In the genomic region with DNA sequence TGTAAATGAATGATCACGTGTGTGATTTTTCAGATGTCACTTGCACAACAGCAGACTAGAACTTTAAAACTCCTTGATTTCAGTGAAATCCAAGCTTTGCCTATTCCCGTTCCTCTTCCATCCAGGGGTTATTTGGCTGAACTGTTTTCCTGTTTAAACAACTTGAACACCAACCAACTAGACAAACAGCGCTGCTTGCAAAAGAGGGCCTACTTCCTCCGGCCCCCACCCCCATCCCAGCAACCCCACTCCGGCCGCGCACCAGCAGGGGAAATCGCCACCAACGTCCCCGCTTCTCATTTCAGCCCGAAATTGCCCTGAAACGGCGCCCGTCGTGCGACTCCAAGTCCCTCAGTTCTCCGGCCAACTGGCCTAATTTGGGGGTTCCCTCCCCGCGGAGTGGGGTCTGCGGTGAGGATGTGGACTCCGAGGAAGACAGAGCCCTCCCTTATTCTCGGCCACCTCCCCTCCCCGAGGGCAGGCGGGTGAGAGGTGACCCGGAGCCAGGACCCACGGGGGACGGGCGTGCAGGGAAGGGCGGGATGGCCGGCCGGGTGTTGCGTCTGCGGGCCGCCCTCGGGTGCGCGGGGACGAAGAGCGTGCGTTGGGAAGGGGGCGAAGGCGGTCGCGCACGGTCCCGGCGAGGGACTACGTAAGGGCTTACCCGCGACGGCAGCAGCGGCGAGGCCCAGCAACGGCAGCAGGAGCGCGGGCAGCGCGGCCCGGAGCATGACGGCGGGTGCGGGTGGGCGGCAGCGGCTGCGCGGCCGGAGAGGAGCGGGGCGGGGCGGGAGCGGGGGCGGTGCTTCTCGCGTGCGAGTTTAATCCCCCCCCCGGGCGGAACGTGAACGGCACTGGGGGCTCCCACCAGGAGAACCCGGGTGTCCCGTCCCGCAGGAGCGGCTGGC, we compare ENCODE assay signal across 8 cellular contexts. TPM values are rescaled to one million over a fixed set of nuclear protein-coding genes. Genes with fewer than 3 reads are reported as not detected.
A peak's percentile ranks its signal among the peaks of the same experiment; 100 is the strongest.
DNase-seq lines count a peak whose midpoint lies in the region; ATAC-seq and TF ChIP-seq lines count a peak whose summit lies in the region.

A gene with protein sequence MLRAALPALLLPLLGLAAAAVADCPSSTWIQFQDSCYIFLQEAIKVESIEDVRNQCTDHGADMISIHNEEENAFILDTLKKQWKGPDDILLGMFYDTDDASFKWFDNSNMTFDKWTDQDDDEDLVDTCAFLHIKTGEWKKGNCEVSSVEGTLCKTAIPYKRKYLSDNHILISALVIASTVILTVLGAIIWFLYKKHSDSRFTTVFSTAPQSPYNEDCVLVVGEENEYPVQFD (minus strand): TSS at position 741 of the 908 bp plus-strand sequence. CDS start 10 bp downstream, at position 731.

- H3K27me3 ChIP-seq in MG63 (no peaks in the 10 kb centered on the region), mononuclear cell (ENCODE audit: insufficient read depth, low read length) (peaks cover 3% of the 10 kb centered on the region)

- no peak for TF ChIP-seq CTCF in epithelial cell of esophagus (IDR thresholded peaks at IDR 0.05; ENCODE audit: insufficient read depth, low read depth, low read length, missing control alignments)

- DNase-seq in MG63 (peak; percentile 83), epithelial cell of esophagus (ENCODE audit: low read depth) (peak; percentile 41), cerebellar cortex (ENCODE audit: low spot score) (no peak)
- DNase-seq in activated CD8-positive, alpha-beta memory T cell treated with anti-CD3 and anti-CD28 coated beads for 24 hours, result peak; percentile 69
- DNase-seq in stimulated activated effector memory CD8-positive, alpha-beta T cell treated with anti-CD3 and anti-CD28 coated beads, Interleukin-12 subunit alpha, Interleukin-12 subunit beta, amount 100 ng/mL, for 72 hours (ENCODE audit: low spot score in 2 of 2), result peak; percentile 5 to 54

- peak within 1 kb of the TSS; percentile 79 for H3K4me3 ChIP-seq in MG63
- peak within 1 kb of the TSS; percentile 49 for H3K4me3 ChIP-seq in epithelial cell of esophagus (ENCODE audit: low read length)
- peak within 1 kb of the TSS; percentile 75 for H3K4me3 ChIP-seq in mononuclear cell (ENCODE audit: low read length)

- H3K4me1 Mint-ChIP-seq in stimulated activated effector memory CD8-positive, alpha-beta T cell treated with anti-CD3 and anti-CD28 coated beads, Interleukin-12 subunit alpha, Interleukin-12 subunit beta, amount 100 ng/mL, for 72 hours, result peaks cover 6% of the 10 kb centered on the region

- no peaks in the 10 kb centered on the region for H3K36me3 Mint-ChIP-seq in stimulated activated effector memory CD8-positive, alpha-beta T cell treated with anti-CD3 and anti-CD28 coated beads, Interleukin-12 subunit alpha, Interleukin-12 subunit beta, amount 100 ng/mL, for 72 hours

- peaks cover 9% of the 10 kb centered on the region; the same call in 1 of the 2 replicates for H3K4me1 ChIP-seq in ES-I3 (ENCODE audit: insufficient read depth, low read length)
- peaks cover 72% of the 10 kb centered on the region for H3K4me1 ChIP-seq in mononuclear cell (ENCODE audit: insufficient read depth, low read length)

- peak; percentile 67 for ATAC-seq in GM21619 (IDR thresholded peaks at IDR 0.05; ENCODE audit: unreplicated experiment)
- peak; percentile 77 for ATAC-seq in stimulated activated effector memory CD8-positive, alpha-beta T cell treated with anti-CD3 and anti-CD28 coated beads, Interleukin-12 subunit alpha, Interleukin-12 subunit beta, amount 100 ng/mL, for 72 hours

- peak within 1 kb of the TSS; percentile 94 for H3K9ac ChIP-seq in ES-I3 (ENCODE audit: low read depth, low read length)

- no peaks in the 10 kb centered on the region for H3K9me3 Mint-ChIP-seq in stimulated activated effector memory CD8-positive, alpha-beta T cell treated with anti-CD3 and anti-CD28 coated beads, Interleukin-12 subunit alpha, Interleukin-12 subunit beta, amount 100 ng/mL, for 72 hours

- H3K36me3 ChIP-seq in ES-I3 (ENCODE audit: insufficient read depth, low read length) (no peaks in the 10 kb centered on the region), MG63 (no peaks in the 10 kb centered on the region)

- H3K27ac Mint-ChIP-seq in stimulated activated effector memory CD8-positive, alpha-beta T cell treated with anti-CD3 and anti-CD28 coated beads, Interleukin-12 subunit alpha, Interleukin-12 subunit beta, amount 100 ng/mL, for 72 hours, result no peak within 1 kb of the TSS

- H3K9me3 ChIP-seq in ES-I3 (ENCODE audit: control insufficient read depth, insufficient read depth, low read length) (no peaks in the 10 kb centered on the region), MG63 (no peaks in the 10 kb centered on the region), mononuclear cell (ENCODE audit: low read depth, low read length) (no peaks in the 10 kb centered on the region)

- H3K4me3 Mint-ChIP-seq in stimulated activated effector memory CD8-positive, alpha-beta T cell treated with anti-CD3 and anti-CD28 coated beads, Interleukin-12 subunit alpha, Interleukin-12 subunit beta, amount 100 ng/mL, for 72 hours, result peak within 1 kb of the TSS; percentile 65

RNA-seq across cellular contexts. Expression of the gene that starts here (rescaled TPM):
- total RNA-seq in MG63 (2014; rRNA removed; shearing (Covaris generic); ENCODE audit: low replicate concordance), result 4.4 and 8.9 TPM in 2 replicates
- 64.3 TPM for total RNA-seq in mononuclear cell
